Comparison of ENCODE assay signal across 17 cellular contexts in genomic region chr2:153770359-153770991, GRCh38.
A peak's percentile ranks its signal among the peaks of the same experiment; 100 is the strongest.
DNase-seq lines count a peak whose midpoint lies in the region; ATAC-seq and TF ChIP-seq lines count a peak whose summit lies in the region.
"Had no signal": no experiment of that assay in that cellular context is flagged by ENCODE, and none has a peak within 500 bp of the region (broad histone marks: within the 10 kb centered on the region; RNA-seq: fewer than 3 reads in every experiment).

No MANE protein-coding gene starts in this region.

- peaks cover 11% of the 10 kb centered on the region for H3K9me3 Mint-ChIP-seq in GM23338

- H3K4me1 Mint-ChIP-seq in GM23338, result no peaks in the 10 kb centered on the region

- intact Hi-C loops in Panc1 (cut with micrococcal nuclease; ENCODE audit: unreplicated experiment), result no loop called here
- intact Hi-C loops in spleen (cut with DNase I; ENCODE audit: low total_unique reads), result no loop called here

- H3K27ac Mint-ChIP-seq in GM23338, result no peak overlapping the region
- H3K27ac Mint-ChIP-seq: stimulated activated naive CD8-positive, alpha-beta T cell treated with anti-CD3 and anti-CD28 coated beads, Interleukin-15, Interleukin-2, amounts not matched to agents 100 ng/mL and 50 ng/mL, for 24 hours had no signal

- POLR2A ChIA-PET in Panc1 (lab: Charles Lee), result no interaction called here

- H3K9me2 ChIP-seq in GM23338 (ENCODE audit: insufficient read depth), result no peaks in the 10 kb centered on the region

- H3K36me3 ChIP-seq in GM23338 (ENCODE audit: insufficient read depth) (no peaks in the 10 kb centered on the region), Panc1 (ENCODE audit: control insufficient read depth, insufficient read depth, low read length) (no peaks in the 10 kb centered on the region), spleen (no peaks in the 10 kb centered on the region)
- H3K36me3 ChIP-seq: BLaER1 treated with 17β-estradiol and CSF1 and Interleukin-3, amounts not matched to agents 10 nM and 100 nM had no signal

- no peak overlapping the region for H2AFZ ChIP-seq in GM23338

- H3K4me1 ChIP-seq in GM23338 (ENCODE audit: insufficient read depth), result no peaks in the 10 kb centered on the region
- no peaks in the 10 kb centered on the region for H3K4me1 ChIP-seq in Panc1 (ENCODE audit: control insufficient read depth, insufficient read depth, low read length)
- no peaks in the 10 kb centered on the region for H3K4me1 ChIP-seq in spleen
- H3K4me1 ChIP-seq: BLaER1 treated with 17β-estradiol and CSF1 and Interleukin-3, amounts not matched to agents 10 nM and 100 nM; psoas muscle had no signal

- H3K27ac ChIP-seq in GM23338 (ENCODE audit: low read depth), result no peak overlapping the region
- H3K27ac ChIP-seq in Panc1 (ENCODE audit: low read length), result no peak overlapping the region
- H3K27ac ChIP-seq in spleen, result no peak overlapping the region
- H3K27ac ChIP-seq: BLaER1 treated with 17β-estradiol and CSF1 and Interleukin-3, amounts not matched to agents 10 nM and 100 nM; epithelial cell of prostate; HL-60; psoas muscle had no signal

- peaks cover 7% of the 10 kb centered on the region for H3K36me3 Mint-ChIP-seq in GM23338 (ENCODE audit: low read depth)

- peaks cover 4% of the 10 kb centered on the region; the same call in 1 of the 2 replicates for H3K9me3 ChIP-seq in Panc1 (ENCODE audit: control insufficient read depth, insufficient read depth, low read depth, low read length)
- H3K9me3 ChIP-seq in spleen, result peaks cover 4 to 75% (median 63%) of the 10 kb centered on the region in 8 donors

- TF ChIP-seq CTCF in GM23338 (conservative IDR thresholded peaks at IDR 0.05; ENCODE audit: low read depth in 2 of 2), result peak; percentile 56 to 74
- TF ChIP-seq CTCF in Panc1 (IDR thresholded peaks at IDR 0.05), result peak; percentile 14; the same call in 1 of the 2 replicates
- TF ChIP-seq CTCF in spleen (IDR thresholded peaks at IDR 0.05 in 8 of 11, conservative IDR thresholded peaks at IDR 0.05 in 3 of 11), result no peak

- ATAC-seq in GM23338 (peak; percentile 94), Panc1 (no peak), HG02884 (IDR thresholded peaks at IDR 0.05; ENCODE audit: unreplicated experiment) (no peak)
- ATAC-seq: psoas muscle had no signal

- H3K27me3 ChIP-seq in GM23338 (ENCODE audit: insufficient read depth), result no peaks in the 10 kb centered on the region
- no peaks in the 10 kb centered on the region for H3K27me3 ChIP-seq in Panc1 (ENCODE audit: control insufficient read depth, insufficient read depth, low read length)
- H3K27me3 ChIP-seq in spleen (replicated peaks in 1 of 7), result no peaks in the 10 kb centered on the region
- H3K27me3 ChIP-seq: BLaER1 treated with 17β-estradiol and CSF1 and Interleukin-3, amounts not matched to agents 10 nM and 100 nM had no signal

- no peak overlapping the region for H3K4me3 Mint-ChIP-seq in GM23338
- H3K4me3 Mint-ChIP-seq: stimulated activated naive CD8-positive, alpha-beta T cell treated with anti-CD3 and anti-CD28 coated beads, Interleukin-15, Interleukin-2, amounts not matched to agents 100 ng/mL and 50 ng/mL, for 24 hours had no signal

- H3K4me3 ChIP-seq in GM23338 (no peak overlapping the region), Panc1 (ENCODE audit: low read depth in 2 of 2, low read length in 2 of 2) (no peak overlapping the region), spleen (no peak overlapping the region)
- H3K4me3 ChIP-seq: BLaER1 treated with 17β-estradiol and CSF1 and Interleukin-3, amounts not matched to agents 10 nM and 100 nM; psoas muscle had no signal

- H3K27me3 Mint-ChIP-seq in GM23338 (ENCODE audit: insufficient read depth, low read depth, poor library complexity), result peaks cover 2% of the 10 kb centered on the region
- H3K27me3 Mint-ChIP-seq: stimulated activated naive CD8-positive, alpha-beta T cell treated with anti-CD3 and anti-CD28 coated beads, Interleukin-15, Interleukin-2, amounts not matched to agents 100 ng/mL and 50 ng/mL, for 24 hours had no signal

- in situ Hi-C loops in Panc1 (cut with HindIII; ENCODE audit: low pct_unique_long_range_greater_than_20kb, low sequenced_read_pairs), result no loop called here

- no peaks in the 10 kb centered on the region for H4K20me1 ChIP-seq in GM23338 (replicated peaks; ENCODE audit: insufficient read depth)
- H4K20me1 ChIP-seq: BLaER1 treated with 17β-estradiol and CSF1 and Interleukin-3, amounts not matched to agents 10 nM and 100 nM had no signal

- H3F3A ChIP-seq in GM23338 (replicated peaks; ENCODE audit: low read depth), result no peaks in the 10 kb centered on the region

- DNase-seq in Ammon's horn (ENCODE audit: low spot score) (peak; percentile 54), GM23338 (ENCODE audit: low spot score) (peak; percentile 26), Panc1 (ENCODE audit: low read depth, low spot score) (no peak), iPS-NIHi11 (ENCODE audit: low spot score) (peak; percentile 48), spleen (no peak), EL (no peak), NCI-H510A treated with DMSO at 0.1 percent for 48 hours (lab: John Stamatoyannopoulos, UW) (no peak)
- DNase-seq: activated CD4-positive, alpha-beta T cell treated with anti-CD3 and anti-CD28 coated beads for 48 hours; NCI-H1105; NCI-H524 treated with DMSO at 0.1 percent for 48 hours; psoas muscle; stimulated activated CD4-positive, alpha-beta T cell treated with anti-CD3 and anti-CD28 coated beads, Interleukin-2, amount 100 ng/mL, for 48 hours had no signal

- no peaks in the 10 kb centered on the region for H3K79me2 ChIP-seq in GM23338 (replicated peaks; ENCODE audit: insufficient read depth)

- 51 to 63% (median 52%) methylated on average over 4 of the region's 4 CpGs for WGBS in spleen, 5 donors

- no peak for TF ChIP-seq POLR2A in spleen (IDR thresholded peaks at IDR 0.05)

- BruUV-seq in Panc1 (replicated peaks; lab: Mats Ljungman, UMichigan), result no TSS peak

- no peak overlapping the region for H3K4me2 ChIP-seq in GM23338
- H3K4me2 ChIP-seq: BLaER1 treated with 17β-estradiol and CSF1 and Interleukin-3, amounts not matched to agents 10 nM and 100 nM had no signal

- CTCF ChIA-PET in Panc1 (lab: Charles Lee), result no interaction called here

TF ChIP-seq in GM23338, 12 proteins besides CTCF, POLR2A, EP300 and RAD21 (continues in another document):
- TF ChIP-seq CREB1 (CRISPR knock-in tag; IDR thresholded peaks at IDR 0.05; ENCODE audit: low read depth) (no peak), NANOG (IDR thresholded peaks at IDR 0.05; ENCODE audit: borderline replicate concordance) (no peak), JUNB (IDR thresholded peaks at IDR 0.05; ENCODE audit: unreplicated experiment) (no peak), EZH2phosphoT487 (IDR thresholded peaks at IDR 0.05; ENCODE audit: unreplicated experiment) (no peak), EZH2 (IDR thresholded peaks at IDR 0.05; ENCODE audit: low read depth, unreplicated experiment) (no peak)
- TF ChIP-seq, protein P1, sequence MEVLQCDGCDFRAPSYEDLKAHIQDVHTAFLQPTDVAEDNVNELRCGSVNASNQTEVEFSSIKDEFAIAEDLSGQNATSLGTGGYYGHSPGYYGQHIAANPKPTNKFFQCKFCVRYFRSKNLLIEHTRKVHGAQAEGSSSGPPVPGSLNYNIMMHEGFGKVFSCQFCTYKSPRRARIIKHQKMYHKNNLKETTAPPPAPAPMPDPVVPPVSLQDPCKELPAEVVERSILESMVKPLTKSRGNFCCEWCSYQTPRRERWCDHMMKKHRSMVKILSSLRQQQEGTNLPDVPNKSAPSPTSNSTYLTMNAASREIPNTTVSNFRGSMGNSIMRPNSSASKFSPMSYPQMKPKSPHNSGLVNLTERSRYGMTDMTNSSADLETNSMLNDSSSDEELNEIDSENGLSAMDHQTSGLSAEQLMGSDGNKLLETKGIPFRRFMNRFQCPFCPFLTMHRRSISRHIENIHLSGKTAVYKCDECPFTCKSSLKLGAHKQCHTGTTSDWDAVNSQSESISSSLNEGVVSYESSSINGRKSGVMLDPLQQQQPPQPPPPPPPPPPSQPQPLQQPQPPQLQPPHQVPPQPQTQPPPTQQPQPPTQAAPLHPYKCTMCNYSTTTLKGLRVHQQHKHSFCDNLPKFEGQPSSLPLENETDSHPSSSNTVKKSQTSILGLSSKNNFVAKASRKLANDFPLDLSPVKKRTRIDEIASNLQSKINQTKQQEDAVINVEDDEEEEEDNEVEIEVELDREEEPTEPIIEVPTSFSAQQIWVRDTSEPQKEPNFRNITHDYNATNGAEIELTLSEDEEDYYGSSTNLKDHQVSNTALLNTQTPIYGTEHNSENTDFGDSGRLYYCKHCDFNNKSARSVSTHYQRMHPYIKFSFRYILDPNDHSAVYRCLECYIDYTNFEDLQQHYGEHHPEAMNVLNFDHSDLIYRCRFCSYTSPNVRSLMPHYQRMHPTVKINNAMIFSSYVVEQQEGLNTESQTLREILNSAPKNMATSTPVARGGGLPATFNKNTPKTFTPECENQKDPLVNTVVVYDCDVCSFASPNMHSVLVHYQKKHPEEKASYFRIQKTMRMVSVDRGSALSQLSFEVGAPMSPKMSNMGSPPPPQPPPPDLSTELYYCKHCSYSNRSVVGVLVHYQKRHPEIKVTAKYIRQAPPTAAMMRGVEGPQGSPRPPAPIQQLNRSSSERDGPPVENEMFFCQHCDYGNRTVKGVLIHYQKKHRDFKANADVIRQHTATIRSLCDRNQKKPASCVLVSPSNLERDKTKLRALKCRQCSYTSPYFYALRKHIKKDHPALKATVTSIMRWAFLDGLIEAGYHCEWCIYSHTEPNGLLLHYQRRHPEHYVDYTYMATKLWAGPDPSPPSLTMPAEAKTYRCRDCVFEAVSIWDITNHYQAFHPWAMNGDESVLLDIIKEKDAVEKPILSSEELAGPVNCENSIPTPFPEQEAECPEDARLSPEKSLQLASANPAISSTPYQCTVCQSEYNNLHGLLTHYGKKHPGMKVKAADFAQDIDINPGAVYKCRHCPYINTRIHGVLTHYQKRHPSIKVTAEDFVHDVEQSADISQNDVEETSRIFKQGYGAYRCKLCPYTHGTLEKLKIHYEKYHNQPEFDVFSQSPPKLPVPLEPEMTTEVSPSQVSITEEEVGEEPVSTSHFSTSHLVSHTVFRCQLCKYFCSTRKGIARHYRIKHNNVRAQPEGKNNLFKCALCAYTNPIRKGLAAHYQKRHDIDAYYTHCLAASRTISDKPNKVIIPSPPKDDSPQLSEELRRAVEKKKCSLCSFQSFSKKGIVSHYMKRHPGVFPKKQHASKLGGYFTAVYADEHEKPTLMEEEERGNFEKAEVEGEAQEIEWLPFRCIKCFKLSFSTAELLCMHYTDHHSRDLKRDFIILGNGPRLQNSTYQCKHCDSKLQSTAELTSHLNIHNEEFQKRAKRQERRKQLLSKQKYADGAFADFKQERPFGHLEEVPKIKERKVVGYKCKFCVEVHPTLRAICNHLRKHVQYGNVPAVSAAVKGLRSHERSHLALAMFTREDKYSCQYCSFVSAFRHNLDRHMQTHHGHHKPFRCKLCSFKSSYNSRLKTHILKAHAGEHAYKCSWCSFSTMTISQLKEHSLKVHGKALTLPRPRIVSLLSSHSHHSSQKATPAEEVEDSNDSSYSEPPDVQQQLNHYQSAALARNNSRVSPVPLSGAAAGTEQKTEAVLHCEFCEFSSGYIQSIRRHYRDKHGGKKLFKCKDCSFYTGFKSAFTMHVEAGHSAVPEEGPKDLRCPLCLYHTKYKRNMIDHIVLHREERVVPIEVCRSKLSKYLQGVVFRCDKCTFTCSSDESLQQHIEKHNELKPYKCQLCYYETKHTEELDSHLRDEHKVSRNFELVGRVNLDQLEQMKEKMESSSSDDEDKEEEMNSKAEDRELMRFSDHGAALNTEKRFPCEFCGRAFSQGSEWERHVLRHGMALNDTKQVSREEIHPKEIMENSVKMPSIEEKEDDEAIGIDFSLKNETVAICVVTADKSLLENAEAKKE (CRISPR knock-in tag; IDR thresholded peaks at IDR 0.05), result no peak

Comparison
In these comparisons a context has a peak if more than half of its experiments do, and no peak if none do; other contexts are left out.
1. DNase-seq: peak in Ammon's horn (single experiment), GM23338 (single experiment) and iPS-NIHi11 (single experiment); none in Panc1 (single experiment), spleen (single experiment), EL (single experiment) and NCI-H510A treated with DMSO at 0.1 percent for 48 hours (single experiment).
2. CTCF ChIP-seq: peak in GM23338 (2 of 2) and Panc1 (single experiment); none in spleen (0 of 11).